1 cellular context compared by ENCODE assay signal in genomic region chr7:158991824-158992621, GRCh38.
TF ChIP-seq lines count a peak whose summit lies in the region.

No MANE protein-coding gene starts in this region.

TF ChIP-seq in H1, 55 proteins besides CTCF, POLR2A, EP300 and RAD21:
- peak; percentile 65 for TF ChIP-seq EZH2 (IDR thresholded peaks at IDR 0.05; ENCODE audit: low read depth, low read length, severe bottlenecking)
- TF ChIP-seq CHD1 (IDR thresholded peaks at IDR 0.05; ENCODE audit: low read depth, low read length) = no peak
